28 cellular contexts compared by ENCODE assay signal in the genomic region with DNA sequence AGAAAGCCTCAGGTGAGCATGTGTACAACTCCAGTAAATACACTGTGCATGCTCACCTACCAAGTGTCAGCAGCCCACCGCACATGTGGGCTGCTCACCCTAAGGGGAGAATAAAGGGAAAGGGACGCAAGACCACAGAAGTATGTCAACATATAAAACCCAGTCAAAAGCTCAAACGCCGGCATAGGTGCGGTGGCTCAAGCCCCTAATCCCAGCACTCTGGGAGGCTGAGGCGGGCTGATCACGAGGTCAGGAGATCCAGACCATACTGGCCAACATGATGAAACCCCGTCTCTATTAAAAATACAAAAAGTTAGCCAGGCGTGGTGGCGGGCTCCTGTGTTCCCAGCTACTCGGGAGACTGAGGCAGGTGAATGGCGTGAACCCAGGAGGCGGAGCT.
"Had no signal": no experiment of that assay in that cellular context is flagged by ENCODE, and none has a peak within 500 bp of the region (broad histone marks: within the 10 kb centered on the region; RNA-seq: fewer than 3 reads in every experiment).

No MANE protein-coding gene starts in this region.

- H3K4me1 Mint-ChIP-seq: endodermal cell had no signal

- H3K36me3 ChIP-seq: colonic mucosa, esophagus muscularis mucosa, esophagus squamous epithelium, gastrocnemius medialis, gastroesophageal sphincter, heart left ventricle had no signal

- H3K27me3 ChIP-seq: colonic mucosa, esophagus muscularis mucosa, esophagus squamous epithelium, foreskin keratinocyte, gastrocnemius medialis, gastroesophageal sphincter, heart left ventricle had no signal

- H3K9me3 ChIP-seq: colonic mucosa, esophagus muscularis mucosa, gastrocnemius medialis, gastroesophageal sphincter had no signal

- H3K4me1 ChIP-seq: colonic mucosa, esophagus muscularis mucosa, esophagus squamous epithelium, foreskin keratinocyte, gastrocnemius medialis, gastroesophageal sphincter, heart left ventricle had no signal

- H3K27ac ChIP-seq: colonic mucosa, coronary artery, dorsolateral prefrontal cortex, epithelial cell of prostate, esophagus muscularis mucosa, esophagus squamous epithelium, foreskin keratinocyte, gastrocnemius medialis, gastroesophageal sphincter, heart left ventricle had no signal

- H3K4me3 Mint-ChIP-seq: dendritic cell treated with granulocyte-macrophage colony-stimulating factor and Interleukin-4, amounts not matched to agents 40 ng/mL and 50 ng/mL, for 4 days; effector memory CD8-positive, alpha-beta T cell; endodermal cell had no signal

- FAIRE-seq: colon, endometrium, endothelial cell of umbilical vein, frontal cortex had no signal

- H3K27me3 Mint-ChIP-seq: dendritic cell treated with granulocyte-macrophage colony-stimulating factor and Interleukin-4, amounts not matched to agents 40 ng/mL and 50 ng/mL, for 4 days; effector memory CD8-positive, alpha-beta T cell had no signal

- ATAC-seq: effector memory CD8-positive, alpha-beta T cell; esophagus mucosa; foreskin keratinocyte; gastrocnemius medialis; gastroesophageal sphincter; heart left ventricle had no signal

- H3K9me3 Mint-ChIP-seq: endodermal cell had no signal

- H3K4me3 ChIP-seq: colonic mucosa, coronary artery, dorsolateral prefrontal cortex, esophagus muscularis mucosa, esophagus squamous epithelium, gastrocnemius medialis, gastroesophageal sphincter, heart left ventricle had no signal

- DNase-seq: colonic mucosa; cortex of kidney; dermis blood vessel endothelial cell; dorsolateral prefrontal cortex; effector CD4-positive, alpha-beta T cell; effector CD8-positive, alpha-beta T cell; effector memory CD4-positive, alpha-beta T cell; effector memory CD8-positive, alpha-beta T cell; endodermal cell; erythroblast; esophagus squamous epithelium; foreskin fibroblast; foreskin keratinocyte; foreskin melanocyte; gastrocnemius medialis; glutamatergic neuron; head of caudate nucleus; heart left ventricle had no signal

- H3K27ac Mint-ChIP-seq: dendritic cell treated with granulocyte-macrophage colony-stimulating factor and Interleukin-4, amounts not matched to agents 40 ng/mL and 50 ng/mL, for 4 days; effector memory CD8-positive, alpha-beta T cell; endodermal cell had no signal
